ENCODE assay signal across 8 cellular contexts in genomic region chr15:41775651-41776050, GRCh38. TPM values are rescaled to one million over a fixed set of nuclear protein-coding genes. Genes with fewer than 3 reads are reported as not detected.
DNase-seq lines count a peak whose midpoint lies in the region; ATAC-seq, FAIRE-seq and TF ChIP-seq lines count a peak whose summit lies in the region.

No MANE protein-coding gene starts in this region.

- 23% methylated on average over 2 of the region's 2 CpGs for WGBS in prostate gland

- DNase-seq in GM06990 (ENCODE audit: extremely low read depth, insufficient read length) (no peak), Panc1 (ENCODE audit: low read depth, low spot score) (no peak), epithelial cell of prostate (ENCODE audit: low read depth, low spot score) (peak; percentile 79), prostate gland (ENCODE audit: low spot score) (no peak), AG08395 (ENCODE audit: low spot score) (no peak), GM12892 (ENCODE audit: insufficient read length) (no peak), NCI-H187 (lab: John Stamatoyannopoulos, UW) (no peak)
- DNase-seq in stimulated activated CD4-positive, alpha-beta T cell treated with anti-CD3 and anti-CD28 coated beads, Interleukin-2, amount 100 ng/mL, for 24 hours: no peak

- POLR2A ChIA-PET in Panc1 (lab: Charles Lee): no interaction called here

- intact Hi-C loops in Panc1 (cut with micrococcal nuclease; ENCODE audit: unreplicated experiment) (no loop called here), prostate gland (cut with DNase I) (loop anchor here (10.0 kb wide), 1 partner anchor 129 kb away; no protein-coding TSS in a partner anchor)

- ATAC-seq in Panc1: no peak

- in situ Hi-C loops in Panc1 (cut with HindIII; ENCODE audit: low pct_unique_long_range_greater_than_20kb, low sequenced_read_pairs): no loop called here

- H3K4me1 ChIP-seq in Panc1 (ENCODE audit: control insufficient read depth, insufficient read depth, low read length) (peaks cover 49% of the 10 kb centered on the region), prostate gland (replicated peaks) (no peaks in the 10 kb centered on the region)

- CTCF ChIA-PET in Panc1 (lab: Charles Lee): no interaction called here

- H3K9me3 ChIP-seq in Panc1 (ENCODE audit: control insufficient read depth, insufficient read depth, low read depth, low read length) (no peaks in the 10 kb centered on the region), prostate gland (no peaks in the 10 kb centered on the region)

- BruUV-seq in Panc1 (replicated peaks; lab: Mats Ljungman, UMichigan): no TSS peak

- TF ChIP-seq POLR2A in prostate gland (IDR thresholded peaks at IDR 0.05) (no peak), GM12892 (IDR thresholded peaks at IDR 0.05; ENCODE audit: low read depth, low read length) (no peak)

- H3K27ac ChIP-seq in Panc1 (ENCODE audit: low read length): peak overlapping the region; percentile 93
- H3K27ac ChIP-seq in epithelial cell of prostate: peak overlapping the region; percentile 95
- no peak overlapping the region for H3K27ac ChIP-seq in prostate gland

- no peak for FAIRE-seq in GM12892 (lab: Jason Lieb, UNC)

- H3K4me3 ChIP-seq in GM06990 (replicated peaks; ENCODE audit: low read depth, low read length): peak overlapping the region; percentile 90
- H3K4me3 ChIP-seq in Panc1 (ENCODE audit: low read depth in 2 of 2, low read length in 2 of 2): peak overlapping the region; percentile 65 to 99
- peak overlapping the region; percentile 58 to 73 for H3K4me3 ChIP-seq in prostate gland

- H3K27me3 ChIP-seq in GM06990 (replicated peaks; ENCODE audit: control insufficient read depth, insufficient read depth, low read length): no peaks in the 10 kb centered on the region
- no peaks in the 10 kb centered on the region for H3K27me3 ChIP-seq in Panc1 (ENCODE audit: control insufficient read depth, insufficient read depth, low read length)
- no peaks in the 10 kb centered on the region for H3K27me3 ChIP-seq in prostate gland (replicated peaks; ENCODE audit: insufficient read depth)

- TF ChIP-seq CTCF in GM06990 (IDR thresholded peaks at IDR 0.05; ENCODE audit: insufficient read depth, low read length, poor library complexity, severe bottlenecking) (no peak), Panc1 (IDR thresholded peaks at IDR 0.05) (no peak), prostate gland (IDR thresholded peaks at IDR 0.05) (no peak)

- H3K36me3 ChIP-seq in GM06990 (ENCODE audit: control insufficient read depth, insufficient read depth, low read length) (no peaks in the 10 kb centered on the region), Panc1 (ENCODE audit: control insufficient read depth, insufficient read depth, low read length) (no peaks in the 10 kb centered on the region), prostate gland (no peaks in the 10 kb centered on the region)

RNA-seq across cellular contexts. Expression of gene MAPKBP1, which starts 1.4 kb away (rescaled TPM):
- total RNA-seq in Panc1 (2021; ENCODE audit: unreplicated experiment) (38.4 TPM), prostate gland (10 to 100 TPM; 17.4 to 62.8 TPM)
- polyA plus RNA-seq in Panc1 (2012; ENCODE audit: insufficient read length): 21.9 TPM
- polyA plus RNA-seq in GM12892 (2012; ENCODE audit: missing spikeins): 9.1 TPM

RNA-seq across cellular contexts. Expression of gene JMJD7, which starts 52.2 kb away (rescaled TPM):
- 13.2 TPM for total RNA-seq in Panc1 (2021; ENCODE audit: unreplicated experiment)
- 7.0 TPM for polyA plus RNA-seq in Panc1 (2012; ENCODE audit: insufficient read length)
- total RNA-seq in prostate gland: 10 to 100 TPM; 20.7 to 56.6 TPM
- polyA plus RNA-seq in GM12892 (2012; ENCODE audit: missing spikeins): 6.0 TPM

Comparison
In these comparisons a context has a peak if more than half of its experiments do, and no peak if none do; other contexts are left out.
1. H3K27ac ChIP-seq: peak in Panc1 (single experiment) and epithelial cell of prostate (single experiment); none in prostate gland (0 of 2).
2. Peak in every context shown above with its lines, with median percentiles within 50 percentile points of each other: H3K4me3 ChIP-seq.